ENCODE assay signal across 1 cellular context in the genomic region with DNA sequence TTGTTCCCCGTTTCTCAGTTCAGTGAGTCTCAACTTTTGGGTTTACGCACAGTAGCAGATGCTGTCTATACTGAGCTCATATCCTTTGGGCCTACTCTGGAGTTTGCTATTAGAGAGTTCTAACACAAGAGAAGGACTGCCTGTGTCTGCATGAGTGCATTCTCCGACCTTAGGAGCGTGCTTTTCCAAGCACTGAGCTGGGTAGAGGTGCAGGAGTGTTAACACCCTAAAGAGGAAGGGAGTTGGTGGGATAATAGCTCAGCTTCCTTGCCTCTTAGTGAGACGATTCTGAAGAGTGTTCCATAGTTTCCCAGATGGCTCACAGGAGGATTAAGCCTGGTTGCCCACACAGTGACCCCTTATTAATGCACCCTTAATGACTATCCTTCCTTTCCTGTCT.
TF ChIP-seq lines count a peak whose summit lies in the region.

No MANE protein-coding gene starts in this region.

TF ChIP-seq in GM12878, 131 proteins besides CTCF, POLR2A, EP300 and RAD21:
- TF ChIP-seq NFXL1 (IDR thresholded peaks at IDR 0.05; ENCODE audit: borderline replicate concordance) (no peak), NKRF (conservative IDR thresholded peaks at IDR 0.05) (no peak), ZNF217 (IDR thresholded peaks at IDR 0.05) (no peak), LARP7 (IDR thresholded peaks at IDR 0.05) (no peak), SREBF1 (IDR thresholded peaks at IDR 0.05; ENCODE audit: low read length) (no peak), SP1 (IDR thresholded peaks at IDR 0.05; ENCODE audit: low read depth, low read length) (no peak), CREB1 (IDR thresholded peaks at IDR 0.05; ENCODE audit: low read depth) (no peak), ZBTB40 (IDR thresholded peaks at IDR 0.05; ENCODE audit: borderline replicate concordance) (no peak), SPI1 (IDR thresholded peaks at IDR 0.05; ENCODE audit: borderline replicate concordance, insufficient read depth, low read depth, low read length) (no peak), NFYA (IDR thresholded peaks at IDR 0.05; ENCODE audit: borderline replicate concordance, low read depth, low read length) (no peak), RB1 (IDR thresholded peaks at IDR 0.05; ENCODE audit: borderline replicate concordance) (no peak), PAX5 (IDR thresholded peaks at IDR 0.05; ENCODE audit: borderline replicate concordance, low read depth, low read length) (no peak), NR2C2 (IDR thresholded peaks at IDR 0.05; ENCODE audit: borderline replicate concordance, control insufficient read depth, insufficient read length, low read depth) (no peak), E4F1 (IDR thresholded peaks at IDR 0.05; ENCODE audit: borderline replicate concordance, partially characterized antibody) (no peak)
- TF ChIP-seq, protein P1, sequence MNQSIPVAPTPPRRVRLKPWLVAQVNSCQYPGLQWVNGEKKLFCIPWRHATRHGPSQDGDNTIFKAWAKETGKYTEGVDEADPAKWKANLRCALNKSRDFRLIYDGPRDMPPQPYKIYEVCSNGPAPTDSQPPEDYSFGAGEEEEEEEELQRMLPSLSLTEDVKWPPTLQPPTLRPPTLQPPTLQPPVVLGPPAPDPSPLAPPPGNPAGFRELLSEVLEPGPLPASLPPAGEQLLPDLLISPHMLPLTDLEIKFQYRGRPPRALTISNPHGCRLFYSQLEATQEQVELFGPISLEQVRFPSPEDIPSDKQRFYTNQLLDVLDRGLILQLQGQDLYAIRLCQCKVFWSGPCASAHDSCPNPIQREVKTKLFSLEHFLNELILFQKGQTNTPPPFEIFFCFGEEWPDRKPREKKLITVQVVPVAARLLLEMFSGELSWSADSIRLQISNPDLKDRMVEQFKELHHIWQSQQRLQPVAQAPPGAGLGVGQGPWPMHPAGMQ (IDR thresholded peaks at IDR 0.05; ENCODE audit: borderline replicate concordance) = no peak
- TF ChIP-seq, protein P2, sequence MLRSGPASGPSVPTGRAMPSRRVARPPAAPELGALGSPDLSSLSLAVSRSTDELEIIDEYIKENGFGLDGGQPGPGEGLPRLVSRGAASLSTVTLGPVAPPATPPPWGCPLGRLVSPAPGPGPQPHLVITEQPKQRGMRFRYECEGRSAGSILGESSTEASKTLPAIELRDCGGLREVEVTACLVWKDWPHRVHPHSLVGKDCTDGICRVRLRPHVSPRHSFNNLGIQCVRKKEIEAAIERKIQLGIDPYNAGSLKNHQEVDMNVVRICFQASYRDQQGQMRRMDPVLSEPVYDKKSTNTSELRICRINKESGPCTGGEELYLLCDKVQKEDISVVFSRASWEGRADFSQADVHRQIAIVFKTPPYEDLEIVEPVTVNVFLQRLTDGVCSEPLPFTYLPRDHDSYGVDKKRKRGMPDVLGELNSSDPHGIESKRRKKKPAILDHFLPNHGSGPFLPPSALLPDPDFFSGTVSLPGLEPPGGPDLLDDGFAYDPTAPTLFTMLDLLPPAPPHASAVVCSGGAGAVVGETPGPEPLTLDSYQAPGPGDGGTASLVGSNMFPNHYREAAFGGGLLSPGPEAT (IDR thresholded peaks at IDR 0.05; ENCODE audit: low read depth) = no peak
TF ChIP-seq in GM12878: peak in this region for 0.
